ENCODE assay signal across 8 cellular contexts in the genomic region with DNA sequence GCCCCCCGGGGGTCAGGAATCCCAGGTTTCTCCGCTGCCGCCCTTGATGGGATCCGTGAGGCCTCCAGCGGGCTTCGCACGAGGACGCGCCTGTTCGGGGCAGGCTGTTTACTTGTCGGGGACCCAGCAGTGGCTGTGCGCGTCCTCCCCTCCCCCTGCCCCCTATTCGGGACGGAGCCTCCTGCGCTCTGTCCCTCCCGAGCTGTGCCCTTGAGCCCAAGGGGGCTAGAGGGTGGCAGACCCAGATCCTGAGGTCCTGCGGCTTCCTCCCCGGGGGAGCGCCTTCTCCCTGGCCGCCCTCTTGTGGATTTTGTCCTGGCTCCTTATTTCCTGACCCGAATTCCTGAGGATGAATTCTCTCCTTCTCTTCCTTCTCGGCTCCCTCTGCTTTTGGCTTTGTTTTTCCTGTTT. TPM values are rescaled to one million over a fixed set of nuclear protein-coding genes. Genes with fewer than 3 reads are reported as not detected.
A peak's percentile ranks its signal among the peaks of the same experiment; 100 is the strongest.
DNase-seq lines count a peak whose midpoint lies in the region; ATAC-seq and TF ChIP-seq lines count a peak whose summit lies in the region.

No MANE protein-coding gene starts in this region.

- CTCF ChIA-PET in activated CD8-positive, alpha-beta memory T cell treated with anti-CD3 and anti-CD28 coated beads, Interleukin-2, amount 10 ng/mL, durations not matched to agents 7 days and 5 days (lab: Charles Lee) = interaction anchor here (1.8 to 2.8 kb wide), 3 partner anchors 13 to 62 kb away, joined by 7 to 22 read pairs (median 12); no protein-coding TSS in a partner anchor

- DNase-seq in activated CD8-positive, alpha-beta memory T cell treated with anti-CD3 and anti-CD28 coated beads, Interleukin-2, amount 10 ng/mL, durations not matched to agents 7 days and 5 days = no peak
- no peak for DNase-seq in activated CD8-positive, alpha-beta memory T cell treated with anti-CD3 and anti-CD28 coated beads, Interleukin-2, amount 50 U/mL, for 48 hours
- no peak for DNase-seq in activated naive CD4-positive, alpha-beta T cell treated with anti-CD3 and anti-CD28 coated beads, Interleukin-2, amount 50 U/mL, for 72 hours (ENCODE audit: low spot score in 2 of 2)
- DNase-seq in hepatic stellate cell (ENCODE audit: low spot score) = peak; percentile 56
- DNase-seq in gastrocnemius medialis = no peak
- no peak for DNase-seq in OCI-M1 (lab: John Stamatoyannopoulos, UW)
- DNase-seq in NCI-H2081 (lab: John Stamatoyannopoulos, UW) = no peak

- peak overlapping the region; percentile 46 to 89 (median 65) for H3K4me3 ChIP-seq in gastrocnemius medialis

- H3K4me3 Mint-ChIP-seq in activated CD8-positive, alpha-beta memory T cell treated with anti-CD3 and anti-CD28 coated beads, Interleukin-2, amount 10 ng/mL, durations not matched to agents 7 days and 5 days = peak overlapping the region; percentile 75

- H3K27me3 Mint-ChIP-seq in activated CD8-positive, alpha-beta memory T cell treated with anti-CD3 and anti-CD28 coated beads, Interleukin-2, amount 10 ng/mL, durations not matched to agents 7 days and 5 days = no peaks in the 10 kb centered on the region

- peaks cover 38% of the 10 kb centered on the region for H3K36me3 Mint-ChIP-seq in activated CD8-positive, alpha-beta memory T cell treated with anti-CD3 and anti-CD28 coated beads, Interleukin-2, amount 10 ng/mL, durations not matched to agents 7 days and 5 days
- H3K36me3 Mint-ChIP-seq in activated naive CD4-positive, alpha-beta T cell treated with anti-CD3 and anti-CD28 coated beads, Interleukin-2, amount 50 U/mL, for 72 hours = peaks cover 13 to 36% of the 10 kb centered on the region in 2 donors

- intact Hi-C loops in gastrocnemius medialis (cut with DNase I; ENCODE audit: low total_unique reads) = loop anchor here (1.0 kb wide), 2 partner anchors 98 to 134 kb away; no protein-coding TSS in a partner anchor

- peaks cover 66% of the 10 kb centered on the region for H3K4me1 Mint-ChIP-seq in activated CD8-positive, alpha-beta memory T cell treated with anti-CD3 and anti-CD28 coated beads, Interleukin-2, amount 10 ng/mL, durations not matched to agents 7 days and 5 days

- TF ChIP-seq CTCF in gastrocnemius medialis (IDR thresholded peaks at IDR 0.05 in 4 of 5, conservative IDR thresholded peaks at IDR 0.05 in 1 of 5) = no peak

- peak overlapping the region; percentile 34 for H3K27ac Mint-ChIP-seq in activated CD8-positive, alpha-beta memory T cell treated with anti-CD3 and anti-CD28 coated beads, Interleukin-2, amount 10 ng/mL, durations not matched to agents 7 days and 5 days
- H3K27ac Mint-ChIP-seq in activated naive CD4-positive, alpha-beta T cell treated with anti-CD3 and anti-CD28 coated beads, Interleukin-2, amount 50 U/mL, for 72 hours = peak overlapping the region; percentile 73 to 92

- H3K27me3 ChIP-seq in gastrocnemius medialis = peaks cover 21 to 24% (median 21%) of the 10 kb centered on the region in 3 donors

- H3K36me3 ChIP-seq in gastrocnemius medialis = no peaks in the 10 kb centered on the region

- peak overlapping the region; percentile 17 to 30 (median 24) for H3K27ac ChIP-seq in gastrocnemius medialis

- no peak for TF ChIP-seq POLR2A in gastrocnemius medialis (IDR thresholded peaks at IDR 0.05)

- H3K9me3 Mint-ChIP-seq in activated CD8-positive, alpha-beta memory T cell treated with anti-CD3 and anti-CD28 coated beads, Interleukin-2, amount 10 ng/mL, durations not matched to agents 7 days and 5 days (ENCODE audit: low read depth) = no peaks in the 10 kb centered on the region
- no peaks in the 10 kb centered on the region for H3K9me3 Mint-ChIP-seq in activated naive CD4-positive, alpha-beta T cell treated with anti-CD3 and anti-CD28 coated beads, Interleukin-2, amount 50 U/mL, for 72 hours

- no peak for ATAC-seq in activated CD8-positive, alpha-beta memory T cell treated with anti-CD3 and anti-CD28 coated beads, Interleukin-2, amount 10 ng/mL, durations not matched to agents 7 days and 5 days
- ATAC-seq in activated naive CD4-positive, alpha-beta T cell treated with anti-CD3 and anti-CD28 coated beads, Interleukin-2, amount 50 U/mL, for 72 hours = no peak
- ATAC-seq in gastrocnemius medialis (peak; percentile 22 to 32), GM21619 (IDR thresholded peaks at IDR 0.05; ENCODE audit: unreplicated experiment) (no peak)

- in situ Hi-C loops in gastrocnemius medialis (cut with MboI; ENCODE audit: low sequenced_read_pairs in 4 of 4) = no loop called here

- no peaks in the 10 kb centered on the region for H3K9me3 ChIP-seq in gastrocnemius medialis

- H3K4me1 ChIP-seq in gastrocnemius medialis = peaks cover 18 to 20% of the 10 kb centered on the region in 2 donors

RNA-seq across cellular contexts. Expression of a gene that starts 38.4 kb away (rescaled TPM):
- 100 to 1,000 TPM; 256 to 261 TPM for total RNA-seq in activated CD8-positive, alpha-beta memory T cell treated with anti-CD3 and anti-CD28 coated beads, Interleukin-2, amount 10 ng/mL, durations not matched to agents 7 days and 5 days
- 100 to 1,000 TPM; 118 to 138 TPM for total RNA-seq in activated naive CD4-positive, alpha-beta T cell treated with anti-CD3 and anti-CD28 coated beads, Interleukin-2, amount 50 U/mL, for 72 hours
- 1 to 10 TPM in 2 of 4 donors, under 1 TPM in 2; 0.66 to 2.3 (median 1.3) TPM for total RNA-seq in gastrocnemius medialis

Comparison
In these comparisons a context has a peak if more than half of its experiments do, and no peak if none do; other contexts are left out.
1. ATAC-seq: peak in gastrocnemius medialis (2 of 2); none in activated CD8-positive, alpha-beta memory T cell treated with anti-CD3 and anti-CD28 coated beads, Interleukin-2, amount 10 ng/mL, durations not matched to agents 7 days and 5 days (single experiment), activated naive CD4-positive, alpha-beta T cell treated with anti-CD3 and anti-CD28 coated beads, Interleukin-2, amount 50 U/mL, for 72 hours (0 of 2) and GM21619 (single experiment).
2. RNA of a gene that starts 38.4 kb away (total RNA-seq): 256 to 261 TPM in activated CD8-positive, alpha-beta memory T cell treated with anti-CD3 and anti-CD28 coated beads, Interleukin-2, amount 10 ng/mL, durations not matched to agents 7 days and 5 days and 118 to 138 TPM in activated naive CD4-positive, alpha-beta T cell treated with anti-CD3 and anti-CD28 coated beads, Interleukin-2, amount 50 U/mL, for 72 hours; 0.66 to 2.3 TPM in gastrocnemius medialis; every median in the first group is over 10 times any median in the second.